Comparison of ENCODE assay signal across 16 cellular contexts in genomic region chr19:19211499-19212432, GRCh38. TPM values are rescaled to one million over a fixed set of nuclear protein-coding genes. Genes with fewer than 3 reads are reported as not detected.
DNase-seq lines count a peak whose midpoint lies in the region; ATAC-seq, FAIRE-seq and TF ChIP-seq lines count a peak whose summit lies in the region.
"Had no signal": no experiment of that assay in that cellular context is flagged by ENCODE, and none has a peak within 500 bp of the region (broad histone marks: within the 10 kb centered on the region; RNA-seq: fewer than 3 reads in every experiment).

TSS of gene NCAN (plus strand) at chr19:19211958. CDS start at chr19:19216954, 4,996 bp downstream.

- no peak for FAIRE-seq in frontal cortex (lab: Jason Lieb, UNC)

- H3K27me3 Mint-ChIP-seq in osteocyte (ENCODE audit: unreplicated experiment): peaks cover 34% of the 10 kb centered on the region
- peaks cover 42% of the 10 kb centered on the region for H3K27me3 Mint-ChIP-seq in activated CD8-positive, alpha-beta T cell treated with anti-CD3 and anti-CD28 coated beads for 36 hours

- POLR2A ChIA-PET in activated CD8-positive, alpha-beta T cell treated with anti-CD3 and anti-CD28 coated beads for 36 hours (lab: Charles Lee): no interaction called here

- no peaks in the 10 kb centered on the region for H3K9me3 Mint-ChIP-seq in osteocyte (ENCODE audit: unreplicated experiment)
- no peaks in the 10 kb centered on the region for H3K9me3 Mint-ChIP-seq in activated CD8-positive, alpha-beta T cell treated with anti-CD3 and anti-CD28 coated beads for 36 hours
- H3K9me3 Mint-ChIP-seq: activated naive CD8-positive, alpha-beta T cell treated with anti-CD3 and anti-CD28 coated beads, Interleukin-2, amount 50 U/mL, for 24 hours; mesothelial cell of epicardium had no signal

- CTCF ChIA-PET in activated CD8-positive, alpha-beta T cell treated with anti-CD3 and anti-CD28 coated beads for 36 hours (lab: Charles Lee): interaction anchor here (0.7 kb wide), 1 partner anchor 22 kb away, joined by 3 read pairs; no protein-coding TSS in a partner anchor

- no peak within 1 kb of the TSS for H3K27ac Mint-ChIP-seq in osteocyte (ENCODE audit: unreplicated experiment)
- no peak within 1 kb of the TSS for H3K27ac Mint-ChIP-seq in activated CD8-positive, alpha-beta T cell treated with anti-CD3 and anti-CD28 coated beads for 36 hours
- H3K27ac Mint-ChIP-seq: activated naive CD8-positive, alpha-beta T cell treated with anti-CD3 and anti-CD28 coated beads, Interleukin-2, amount 50 U/mL, for 24 hours; mesothelial cell of epicardium had no signal

- no peak within 1 kb of the TSS for H3K4me3 Mint-ChIP-seq in osteocyte (ENCODE audit: unreplicated experiment)
- no peak within 1 kb of the TSS for H3K4me3 Mint-ChIP-seq in activated CD8-positive, alpha-beta T cell treated with anti-CD3 and anti-CD28 coated beads for 36 hours
- H3K4me3 Mint-ChIP-seq: activated naive CD8-positive, alpha-beta T cell treated with anti-CD3 and anti-CD28 coated beads, Interleukin-2, amount 50 U/mL, for 24 hours; mesothelial cell of epicardium had no signal

- H3K36me3 Mint-ChIP-seq in osteocyte (ENCODE audit: unreplicated experiment): no peaks in the 10 kb centered on the region
- no peaks in the 10 kb centered on the region for H3K36me3 Mint-ChIP-seq in activated CD8-positive, alpha-beta T cell treated with anti-CD3 and anti-CD28 coated beads for 36 hours (ENCODE audit: low read depth)
- H3K36me3 Mint-ChIP-seq: mesothelial cell of epicardium had no signal

- H3K4me1 Mint-ChIP-seq in osteocyte (ENCODE audit: unreplicated experiment): no peaks in the 10 kb centered on the region
- peaks cover 12% of the 10 kb centered on the region for H3K4me1 Mint-ChIP-seq in activated CD8-positive, alpha-beta T cell treated with anti-CD3 and anti-CD28 coated beads for 36 hours (ENCODE audit: low read depth)
- H3K4me1 Mint-ChIP-seq: mesothelial cell of epicardium had no signal

- intact Hi-C loops in activated CD8-positive, alpha-beta T cell treated with anti-CD3 and anti-CD28 coated beads for 36 hours (cut with micrococcal nuclease): no loop called here

- ATAC-seq in HG02938 (IDR thresholded peaks at IDR 0.05; ENCODE audit: unreplicated experiment): no peak
- no peak for ATAC-seq in activated CD8-positive, alpha-beta T cell treated with anti-CD3 and anti-CD28 coated beads for 36 hours
- ATAC-seq: activated naive CD8-positive, alpha-beta T cell treated with anti-CD3 and anti-CD28 coated beads, Interleukin-2, amount 50 U/mL, for 24 hours had no signal

- TF ChIP-seq CTCF in osteocyte (IDR thresholded peaks at IDR 0.05): no peak
- TF ChIP-seq CTCF in activated CD8-positive, alpha-beta T cell treated with anti-CD3 and anti-CD28 coated beads for 36 hours (IDR thresholded peaks at IDR 0.05): no peak

- DNase-seq in NCI-H1417 (lab: John Stamatoyannopoulos, UW) (peak; percentile 21 to 76 (median 58)), NCI-H1417 treated with DMSO at 0.1 percent for 48 hours (lab: John Stamatoyannopoulos, UW) (no peak), NCI-H2227 treated with DMSO at 0.1 percent for 48 hours (lab: John Stamatoyannopoulos, UW) (peak; percentile 11), frontal cortex (ENCODE audit: low spot score in 2 of 2) (peak; percentile 39 to 65), osteocyte (ENCODE audit: extremely low spot score, unreplicated experiment) (peak; percentile 80)
- DNase-seq in activated CD8-positive, alpha-beta T cell treated with anti-CD3 and anti-CD28 coated beads for 36 hours: no peak
- no peak for DNase-seq in stimulated activated CD4-positive, alpha-beta T cell treated with anti-CD3 and anti-CD28 coated beads, Interleukin-12 subunit alpha, Interleukin-12 subunit beta, amount 100 ng/mL, for 4 hours
- DNase-seq: activated naive CD8-positive, alpha-beta T cell treated with anti-CD3 and anti-CD28 coated beads, Interleukin-2, amount 50 U/mL, for 24 hours; activated T-cell treated with anti-CD3 and anti-CD28 coated beads for 4 hours; Calu3; KBM-7; NCI-H2081 treated with DMSO at 0.1 percent for 48 hours had no signal

RNA-seq across cellular contexts. Expression of gene NCAN, which starts in this region (rescaled TPM):
- 162 TPM for total RNA-seq in frontal cortex
- total RNA-seq in osteocyte: not detected in 2 replicates
- not detected for total RNA-seq in activated CD8-positive, alpha-beta T cell treated with anti-CD3 and anti-CD28 coated beads for 36 hours
- total RNA-seq: Calu3, posterior vena cava, tibial nerve had no signal

Comparison
In these comparisons a context has a peak if more than half of its experiments do, and no peak if none do; other contexts are left out.
1. RNA of gene NCAN (total RNA-seq): 162 TPM in frontal cortex (single experiment); not detected in activated CD8-positive, alpha-beta T cell treated with anti-CD3 and anti-CD28 coated beads for 36 hours and not detected in osteocyte; every median in the first group is over 100 times any median in the second.
2. DNase-seq: peak in NCI-H1417 (3 of 3), NCI-H2227 treated with DMSO at 0.1 percent for 48 hours (single experiment) and frontal cortex (2 of 2); none in NCI-H1417 treated with DMSO at 0.1 percent for 48 hours (single experiment), activated CD8-positive, alpha-beta T cell treated with anti-CD3 and anti-CD28 coated beads for 36 hours (single experiment) and stimulated activated CD4-positive, alpha-beta T cell treated with anti-CD3 and anti-CD28 coated beads, Interleukin-12 subunit alpha, Interleukin-12 subunit beta, amount 100 ng/mL, for 4 hours (single experiment).
3. Peak in DNase-seq in osteocyte; RNA of the gene not detected or under 1 TPM.